In the genomic region with DNA sequence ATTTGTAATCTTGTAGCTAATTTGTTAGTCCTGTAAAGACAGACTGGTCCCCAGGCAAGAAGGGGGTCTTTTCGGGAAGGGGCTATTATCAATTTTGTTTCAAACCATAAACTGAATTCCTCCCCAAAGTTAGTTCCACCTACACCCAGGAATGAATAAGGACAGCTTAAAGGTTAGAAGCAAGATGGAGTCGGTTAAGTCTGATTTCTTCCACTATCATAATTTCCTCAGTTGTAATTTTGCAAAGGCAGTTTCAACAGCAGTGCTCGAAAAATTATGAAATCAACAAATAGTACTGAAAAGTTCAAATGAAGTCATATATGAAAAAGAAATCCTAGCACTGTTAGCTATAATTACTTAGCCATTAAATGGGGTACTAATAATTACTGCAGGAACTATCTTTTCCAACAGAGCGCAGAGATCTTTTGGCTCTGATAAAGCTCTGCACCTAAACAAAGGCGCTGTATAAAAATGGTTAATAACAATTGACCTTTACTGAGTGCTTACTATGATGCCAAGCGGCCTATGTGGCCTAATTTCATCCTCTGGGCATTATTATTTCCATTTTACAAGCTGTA, we compare ENCODE assay signal across 8 cellular contexts.
DNase-seq lines count a peak whose midpoint lies in the region; ATAC-seq and TF ChIP-seq lines count a peak whose summit lies in the region.

No MANE protein-coding gene starts in this region.

- no peaks in the 10 kb centered on the region for H3K9me3 Mint-ChIP-seq in central memory CD8-positive, alpha-beta T cell

- H4K20me1 ChIP-seq in KMS-11 (ENCODE audit: insufficient read depth) = no peaks in the 10 kb centered on the region

- H3K4me3 ChIP-seq in KMS-11 (IDR thresholded peaks at IDR 0.05; ENCODE audit: insufficient read depth, low read depth, low read length) (no peak overlapping the region), mucosa of stomach (ENCODE audit: low read length) (peak overlapping the region; percentile 87)

- H3K9ac ChIP-seq in KMS-11 (peak overlapping the region; percentile 76), mucosa of stomach (ENCODE audit: low read length) (peak overlapping the region; percentile 91)

- peaks cover 40% of the 10 kb centered on the region for H3K4me1 ChIP-seq in KMS-11 (ENCODE audit: low read depth, poor library complexity, severe bottlenecking)
- H3K4me1 ChIP-seq in mucosa of stomach (ENCODE audit: control insufficient read depth, insufficient read depth, low read length) = peaks cover 33% of the 10 kb centered on the region

- H3K27me3 ChIP-seq in KMS-11 (ENCODE audit: insufficient read depth, low read depth) (no peaks in the 10 kb centered on the region), mucosa of stomach (ENCODE audit: control insufficient read depth, insufficient read depth, low read length) (no peaks in the 10 kb centered on the region)

- H3K36me3 Mint-ChIP-seq in central memory CD8-positive, alpha-beta T cell (ENCODE audit: insufficient read depth) = peaks cover 40% of the 10 kb centered on the region

- H3K4me2 ChIP-seq in KMS-11 = peak overlapping the region; percentile 83

- peak overlapping the region; percentile 100 for H3K27ac Mint-ChIP-seq in central memory CD8-positive, alpha-beta T cell (ENCODE audit: low read depth)

- peak overlapping the region; percentile 76 for H2AFZ ChIP-seq in KMS-11 (ENCODE audit: low read depth)

- no peak for ATAC-seq in central memory CD8-positive, alpha-beta T cell (replicated peaks; ENCODE audit: extremely low read depth, poor library complexity, severe bottlenecking)

- H3K36me3 ChIP-seq in KMS-11 (ENCODE audit: insufficient read depth) (no peaks in the 10 kb centered on the region), mucosa of stomach (ENCODE audit: control insufficient read depth, insufficient read depth, low read length) (no peaks in the 10 kb centered on the region)

- H3K27me3 Mint-ChIP-seq in central memory CD8-positive, alpha-beta T cell = no peaks in the 10 kb centered on the region

- H3K4me1 Mint-ChIP-seq in central memory CD8-positive, alpha-beta T cell = peaks cover 30% of the 10 kb centered on the region

- peaks cover 38% of the 10 kb centered on the region for H3K79me2 ChIP-seq in KMS-11 (ENCODE audit: insufficient read depth, low read depth)

- H3K9me3 ChIP-seq in mucosa of stomach (ENCODE audit: control insufficient read depth, low read length) = no peaks in the 10 kb centered on the region

- peak overlapping the region; percentile 94 for H3K4me3 Mint-ChIP-seq in central memory CD8-positive, alpha-beta T cell

- TF ChIP-seq CTCF in 22Rv1 (IDR thresholded peaks at IDR 0.05) (no peak), KMS-11 (conservative IDR thresholded peaks at IDR 0.05; ENCODE audit: low read depth, low read length) (no peak)

- DNase-seq in central memory CD8-positive, alpha-beta T cell (ENCODE audit: low spot score in 2 of 2) = no peak
- no peak for DNase-seq in UCSD-AML1 (lab: John Stamatoyannopoulos, UW; ENCODE audit: unreplicated experiment)
- no peak for DNase-seq in GOT3 (lab: John Stamatoyannopoulos, UW)
- DNase-seq in GM19238 (ENCODE audit: insufficient read length, low spot score) = no peak
- no peak for DNase-seq in GF-D8 (lab: John Stamatoyannopoulos, UW)

- H3K27ac ChIP-seq in 22Rv1 (peak overlapping the region; percentile 90), KMS-11 (peak overlapping the region; percentile 62)
